8 cellular contexts compared by ENCODE assay signal in the genomic region with DNA sequence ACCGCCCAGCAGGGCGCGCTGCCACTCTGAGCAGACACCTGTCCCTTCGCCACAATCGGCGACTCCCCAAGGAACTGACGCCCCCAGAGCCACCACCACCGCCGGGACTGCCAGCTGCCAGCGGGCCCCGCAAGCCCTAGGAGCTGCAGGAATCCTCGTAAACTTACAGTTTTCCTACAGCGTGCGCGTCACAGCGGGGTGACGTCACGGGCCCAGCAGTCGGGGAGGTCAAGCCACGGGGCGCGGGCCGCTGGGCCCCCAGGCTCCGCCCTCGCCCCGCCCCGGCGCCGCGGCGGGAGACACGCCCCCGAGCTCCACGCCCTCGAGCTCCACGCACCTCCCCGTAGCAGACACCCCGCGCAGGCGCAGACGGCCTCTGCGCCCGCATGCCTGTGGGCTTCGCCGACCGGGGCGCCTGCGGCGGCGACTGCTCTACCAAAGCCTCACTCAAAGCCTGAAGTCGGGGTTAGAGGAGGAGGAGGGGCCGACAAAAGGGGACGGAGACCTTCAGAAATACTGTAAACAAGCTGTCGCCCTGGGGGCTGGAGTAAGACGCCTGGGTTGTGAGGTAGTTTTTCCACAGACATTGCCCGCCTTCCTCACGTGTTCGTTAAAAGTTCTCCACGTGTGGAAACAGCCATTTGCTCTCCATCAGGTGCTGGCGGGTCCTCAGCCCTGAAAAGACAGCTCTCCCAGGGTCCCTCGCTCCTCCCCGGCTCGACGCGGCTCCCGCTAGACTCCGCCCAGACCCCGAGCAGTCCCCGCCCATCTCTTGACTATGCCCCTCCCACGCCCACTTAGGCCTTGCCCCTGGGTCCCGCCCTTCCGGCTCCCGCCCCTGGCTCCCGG. TPM values are rescaled to one million over a fixed set of nuclear protein-coding genes. Genes with fewer than 3 reads are reported as not detected.
A peak's percentile ranks its signal among the peaks of the same experiment; 100 is the strongest.
DNase-seq lines count a peak whose midpoint lies in the region; ATAC-seq, FAIRE-seq and TF ChIP-seq lines count a peak whose summit lies in the region.

ZNF438 (minus strand) TSS at position 200 of the 849 bp plus-strand sequence. CDS start 154,831 bp downstream, outside the sequence.

- H3K4me3 ChIP-seq in NT2/D1 (ENCODE audit: insufficient read length, low read depth): peak within 1 kb of the TSS; percentile 73

- DNase-seq in D721Med (ENCODE audit: insufficient read length, low spot score) (peak; percentile 25), HUDEP-2 (lab: John Stamatoyannopoulos, UW; ENCODE audit: unreplicated experiment in 76 of 76) (peak; percentile 28 to 97 (median 91)), NT2/D1 (ENCODE audit: low read depth, low spot score) (peak; percentile 80), middle frontal gyrus (ENCODE audit: extremely low spot score, low spot score) (peak; percentile 88)
- peak; percentile 97 for DNase-seq in activated CD8-positive, alpha-beta memory T cell treated with anti-CD3 and anti-CD28 coated beads, Interleukin-2, amount 50 U/mL, for 4 hours
- peak; percentile 90 to 92 for DNase-seq in stimulated activated CD8-positive, alpha-beta memory T cell treated with anti-CD3 and anti-CD28 coated beads, Interleukin-2, amount 100 ng/mL, for 1 hour (ENCODE audit: low read depth in 2 of 2)

- no peaks in the 10 kb centered on the region for H3K27me3 ChIP-seq in NT2/D1 (ENCODE audit: insufficient read depth, insufficient read length)

- no peak for FAIRE-seq in D721Med (lab: Jason Lieb, UNC)

- no peaks in the 10 kb centered on the region for H3K36me3 ChIP-seq in NT2/D1 (ENCODE audit: insufficient read depth, insufficient read length, low read length)

- ATAC-seq in GM21390 (IDR thresholded peaks at IDR 0.05; ENCODE audit: unreplicated experiment): peak; percentile 84

- TF ChIP-seq CTCF in D721Med (IDR thresholded peaks at IDR 0.05; ENCODE audit: insufficient read depth, missing control alignments): peak; percentile 49

- H3K9ac ChIP-seq in NT2/D1 (ENCODE audit: insufficient read length, low read depth): peak within 1 kb of the TSS; percentile 88

- in situ Hi-C loops in endometrial microvascular endothelial cells (cut with HindIII; ENCODE audit: inconsistent ontology term, low pct_unique_long_range_greater_than_20kb, low sequenced_read_pairs): loop anchor here (25.0 kb wide), 1 partner anchor 220 kb away; no protein-coding TSS in a partner anchor

- no peaks in the 10 kb centered on the region for H3K4me1 ChIP-seq in NT2/D1 (ENCODE audit: insufficient read depth, insufficient read length)

- no peaks in the 10 kb centered on the region for H3K9me3 ChIP-seq in NT2/D1 (ENCODE audit: insufficient read depth, low read length)

RNA-seq across cellular contexts. Expression of gene ZNF438, which starts in this region (rescaled TPM):
- total RNA-seq in endometrial microvascular endothelial cells (ENCODE audit: inconsistent ontology term): 11.0 TPM

Comparison
In these comparisons a context has a peak if more than half of its experiments do, and no peak if none do; other contexts are left out.
1. Peak in every context shown above with its lines: DNase-seq, ATAC-seq and H3K4me3 ChIP-seq.
2. DNase-seq: peak in every context shown above with its lines; median percentile 97 in activated CD8-positive, alpha-beta memory T cell treated with anti-CD3 and anti-CD28 coated beads, Interleukin-2, amount 50 U/mL, for 4 hours; 91 in HUDEP-2; 91 in stimulated activated CD8-positive, alpha-beta memory T cell treated with anti-CD3 and anti-CD28 coated beads, Interleukin-2, amount 100 ng/mL, for 1 hour; 88 in middle frontal gyrus; 80 in NT2/D1; 25 in D721Med.